7 cellular contexts compared by ENCODE assay signal in the genomic region with DNA sequence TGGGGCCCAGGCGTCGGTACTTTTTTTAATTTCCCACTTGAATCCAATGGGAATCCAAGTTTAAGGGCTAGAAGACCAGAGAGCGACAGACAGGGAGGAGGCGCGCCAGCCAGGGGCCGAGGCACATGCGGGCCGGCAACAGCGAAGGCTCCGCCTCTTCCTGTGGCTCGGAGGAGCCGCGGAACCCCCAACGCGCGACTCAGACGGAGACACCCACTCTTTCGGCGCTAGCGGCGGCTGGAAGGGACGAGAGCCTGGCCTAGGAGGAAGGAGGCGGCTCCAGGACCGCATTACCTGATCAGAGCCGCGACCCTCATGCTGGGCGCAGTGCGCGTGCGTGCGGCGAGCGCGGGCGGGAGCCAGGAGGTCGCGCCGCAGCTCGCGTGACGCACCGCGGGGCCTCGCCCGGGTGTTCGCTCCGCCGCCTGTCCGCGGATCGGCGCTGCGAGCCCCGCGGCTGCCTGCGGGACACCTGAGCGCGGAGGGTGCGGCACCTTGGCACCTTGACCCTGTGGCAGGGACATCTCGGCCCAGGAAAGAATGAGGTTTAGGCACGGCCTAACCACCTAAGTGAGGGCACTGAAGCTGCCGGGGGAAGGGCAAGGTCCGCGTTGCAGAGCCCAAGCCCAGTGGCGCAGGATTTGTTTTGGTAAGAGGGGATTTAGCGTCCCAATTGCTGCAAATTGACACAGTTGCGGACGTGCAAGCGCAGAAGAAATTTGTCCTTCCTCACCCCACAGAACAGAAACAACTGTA. TPM values are rescaled to one million over a fixed set of nuclear protein-coding genes. Genes with fewer than 3 reads are reported as not detected.
DNase-seq lines count a peak whose midpoint lies in the region; ATAC-seq, FAIRE-seq and TF ChIP-seq lines count a peak whose summit lies in the region.

A gene with protein sequence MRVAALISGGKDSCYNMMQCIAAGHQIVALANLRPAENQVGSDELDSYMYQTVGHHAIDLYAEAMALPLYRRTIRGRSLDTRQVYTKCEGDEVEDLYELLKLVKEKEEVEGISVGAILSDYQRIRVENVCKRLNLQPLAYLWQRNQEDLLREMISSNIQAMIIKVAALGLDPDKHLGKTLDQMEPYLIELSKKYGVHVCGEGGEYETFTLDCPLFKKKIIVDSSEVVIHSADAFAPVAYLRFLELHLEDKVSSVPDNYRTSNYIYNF (minus strand): TSS at position 341 of the 756 bp plus-strand sequence. CDS start 24 bp downstream, at position 317.

- WGBS in iPS DF 6.9 (ENCODE audit: insufficient coverage, insufficient read length): no CpG with 5 or more reads among the region's 69 CpGs

- intact Hi-C loops in gastrocnemius medialis (cut with DNase I; ENCODE audit: low total_unique reads): no loop called here

- peak; percentile 88 for ATAC-seq in HG02885 (IDR thresholded peaks at IDR 0.05; ENCODE audit: poor library complexity, unreplicated experiment)
- ATAC-seq in gastrocnemius medialis: peak; percentile 91 to 92

- H3K27me3 ChIP-seq in iPS DF 6.9 (ENCODE audit: control insufficient read depth, insufficient read depth, low read length) (no peaks in the 10 kb centered on the region), gastrocnemius medialis (no peaks in the 10 kb centered on the region)

- H3K36me3 ChIP-seq in iPS DF 6.9 (ENCODE audit: control insufficient read depth, insufficient read depth, low read length) (no peaks in the 10 kb centered on the region), gastrocnemius medialis (no peaks in the 10 kb centered on the region)

- in situ Hi-C loops in astrocyte of the spinal cord (cut with HindIII; ENCODE audit: low sequenced_read_pairs) (no loop called here), gastrocnemius medialis (cut with MboI; ENCODE audit: low sequenced_read_pairs in 4 of 4) (no loop called here)

- peak; percentile 44 for DNase-seq in GM18507 (ENCODE audit: extremely low spot score, insufficient read length, low read depth)
- peak; percentile 37 for DNase-seq in NCI-H1694 (lab: John Stamatoyannopoulos, UW)
- peak; percentile 78 for DNase-seq in T1000 (lab: John Stamatoyannopoulos, UW)
- peak; percentile 85 for DNase-seq in astrocyte of the spinal cord (ENCODE audit: low read depth, low spot score)
- peak; percentile 27 for DNase-seq in iPS DF 6.9 (ENCODE audit: low read depth, low spot score)
- DNase-seq in gastrocnemius medialis: peak; percentile 52 to 67

- H3K4me1 ChIP-seq in iPS DF 6.9 (ENCODE audit: control insufficient read depth, insufficient read depth, low read length) (peaks cover 3% of the 10 kb centered on the region; the same call in 1 of the 2 replicates), gastrocnemius medialis (peaks cover 12 to 17% of the 10 kb centered on the region in 2 donors)

- H3K9me3 ChIP-seq in iPS DF 6.9 (ENCODE audit: control insufficient read depth, insufficient read depth, low read length) (no peaks in the 10 kb centered on the region), gastrocnemius medialis (no peaks in the 10 kb centered on the region)

- H3K4me3 ChIP-seq in astrocyte of the spinal cord (ENCODE audit: low read depth, low read length) (peak within 1 kb of the TSS; percentile 70), iPS DF 6.9 (ENCODE audit: low read length) (peak within 1 kb of the TSS; percentile 77; the same call in 1 of the 2 replicates), gastrocnemius medialis (peak within 1 kb of the TSS; percentile 58 to 86 (median 76))

- TF ChIP-seq POLR2A in gastrocnemius medialis (IDR thresholded peaks at IDR 0.05): peak; percentile 62 to 68

- H3K27ac ChIP-seq in iPS DF 6.9 (ENCODE audit: low read length) (no peak within 1 kb of the TSS), gastrocnemius medialis (peak within 1 kb of the TSS; percentile 94 to 99 (median 98))

- FAIRE-seq in GM18507 (lab: Jason Lieb, UNC): peak; percentile 85

- TF ChIP-seq CTCF in astrocyte of the spinal cord (IDR thresholded peaks at IDR 0.05; ENCODE audit: low read depth, low read length) (peak; percentile 5), gastrocnemius medialis (IDR thresholded peaks at IDR 0.05 in 4 of 5, conservative IDR thresholded peaks at IDR 0.05 in 1 of 5) (peak in 2 of 5 experiments; percentile 7 to 16)

RNA-seq across cellular contexts. Expression of the gene that starts here (rescaled TPM):
- 10 to 100 TPM; 15.9 to 44.1 (median 26.1) TPM for total RNA-seq in gastrocnemius medialis

Comparison
In these comparisons a context has a peak if more than half of its experiments do, and no peak if none do; other contexts are left out.
1. DNase-seq: peak in every context shown above with its lines; median percentile 85 in astrocyte of the spinal cord; 78 in T1000; 60 in gastrocnemius medialis; 44 in GM18507; 37 in NCI-H1694; 27 in iPS DF 6.9.